ENCODE assay signal across 1 cellular context in genomic region chr19:2254052-2254872, GRCh38.
A peak's percentile ranks its signal among the peaks of the same experiment; 100 is the strongest.
TF ChIP-seq lines count a peak whose summit lies in the region.

No MANE protein-coding gene starts in this region.

TF ChIP-seq in HEK293, 187 proteins besides CTCF, POLR2A, EP300 and RAD21:
- TF ChIP-seq ZNF639 (tag by site-specific recombination; IDR thresholded peaks at IDR 0.05) (0 out of 2 replicates have a peak, but pooled peaks have one; percentile 21), KLF8 (tag by site-specific recombination; IDR thresholded peaks at IDR 0.05) (0 out of 2 replicates have a peak, but pooled peaks have one; percentile 11), GFI1B (tag by site-specific recombination; IDR thresholded peaks at IDR 0.05) (no peak), ZNF423 (tag by site-specific recombination; IDR thresholded peaks at IDR 0.05) (no peak), ZNF670 (tag by site-specific recombination; IDR thresholded peaks at IDR 0.05; ENCODE audit: low read depth) (no peak), ZNF426 (tag by site-specific recombination; IDR thresholded peaks at IDR 0.05) (no peak), ZNF768 (tag by site-specific recombination; IDR thresholded peaks at IDR 0.05) (no peak), ZBTB6 (tag by site-specific recombination; IDR thresholded peaks at IDR 0.05) (peak; percentile 22; the same call in 1 of the 2 replicates), ZNF223 (tag by site-specific recombination; IDR thresholded peaks at IDR 0.05) (no peak), ZNF777 (tag by site-specific recombination; IDR thresholded peaks at IDR 0.05; ENCODE audit: borderline replicate concordance) (no peak), ZSCAN16 (tag by site-specific recombination; IDR thresholded peaks at IDR 0.05) (no peak), ZNF121 (tag by site-specific recombination; IDR thresholded peaks at IDR 0.05) (peak; percentile 94), ZNF600 (tag by site-specific recombination; IDR thresholded peaks at IDR 0.05) (peak; percentile 88)
